1 cellular context compared by ENCODE assay signal in genomic region chr12:6938353-6939186, GRCh38.
TF ChIP-seq lines count a peak whose summit lies in the region.

No MANE protein-coding gene starts in this region.

TF ChIP-seq in GM23338, 12 proteins besides CTCF, POLR2A, EP300 and RAD21 (continued from another document):
- TF ChIP-seq REST (IDR thresholded peaks at IDR 0.05; ENCODE audit: unreplicated experiment): no peak
- no peak for TF ChIP-seq ZNF462 (CRISPR knock-in tag; IDR thresholded peaks at IDR 0.05)
- TF ChIP-seq ZNF331 (CRISPR knock-in tag; IDR thresholded peaks at IDR 0.05; ENCODE audit: low read depth): no peak
- TF ChIP-seq CREB1 (CRISPR knock-in tag; IDR thresholded peaks at IDR 0.05; ENCODE audit: low read depth): no peak
- no peak for TF ChIP-seq POLR2AphosphoS5 (IDR thresholded peaks at IDR 0.05; ENCODE audit: low read depth)
- TF ChIP-seq EZH2 (IDR thresholded peaks at IDR 0.05; ENCODE audit: low read depth, unreplicated experiment): no peak
- TF ChIP-seq NANOG (IDR thresholded peaks at IDR 0.05; ENCODE audit: borderline replicate concordance): no peak
- TF ChIP-seq JUNB (IDR thresholded peaks at IDR 0.05; ENCODE audit: unreplicated experiment): no peak
- TF ChIP-seq STAT1 (IDR thresholded peaks at IDR 0.05; ENCODE audit: unreplicated experiment): no peak
